Comparison of ENCODE assay signal across 8 cellular contexts in genomic region chr1:21149862-21150432, GRCh38. TPM values are rescaled to one million over a fixed set of nuclear protein-coding genes. Genes with fewer than 3 reads are reported as not detected.
A peak's percentile ranks its signal among the peaks of the same experiment; 100 is the strongest.
DNase-seq lines count a peak whose midpoint lies in the region; ATAC-seq lines count a peak whose summit lies in the region.

No MANE protein-coding gene starts in this region.

- H3K27me3 Mint-ChIP-seq in T-helper 17 cell: no peaks in the 10 kb centered on the region

- intact Hi-C loops in Right ventricle myocardium superior (cut with DNase I): no loop called here

- peak overlapping the region; percentile 11 for H3K27ac Mint-ChIP-seq in T-helper 17 cell

- peaks cover 5% of the 10 kb centered on the region for H3K4me1 Mint-ChIP-seq in T-helper 17 cell

- no peaks in the 10 kb centered on the region for H3K36me3 Mint-ChIP-seq in T-helper 17 cell (ENCODE audit: low read depth)

- no peak for ATAC-seq in T-helper 17 cell
- ATAC-seq in Right ventricle myocardium superior (ENCODE audit: poor library complexity): peak; percentile 75
- ATAC-seq in HG02763 (IDR thresholded peaks at IDR 0.05; ENCODE audit: unreplicated experiment): no peak
- no peak for ATAC-seq in GM18519 (IDR thresholded peaks at IDR 0.05; ENCODE audit: low FRiP score, unreplicated experiment)

- DNase-seq in ELR (ENCODE audit: low read depth) (peak; percentile 95), T-helper 17 cell (no peak), Right ventricle myocardium superior (no peak), putamen (ENCODE audit: low spot score) (peak; percentile 53), KG1 (lab: John Stamatoyannopoulos, UW) (no peak), NCI-H1694 treated with DMSO at 0.1 percent for 48 hours (lab: John Stamatoyannopoulos, UW) (no peak)

- H3K4me3 Mint-ChIP-seq in T-helper 17 cell: no peak overlapping the region

- no peaks in the 10 kb centered on the region for H3K9me3 ChIP-seq in T-helper 17 cell (ENCODE audit: control insufficient read depth, low read length, poor library complexity, severe bottlenecking)

RNA-seq across cellular contexts. Expression of gene EIF4G3, which starts 26.8 kb away (rescaled TPM):
- 10 to 100 TPM; 29.4 to 34.2 TPM for total RNA-seq in T-helper 17 cell
- 24.7 TPM for total RNA-seq in Right ventricle myocardium superior

Comparison
In these comparisons a context has a peak if more than half of its experiments do, and no peak if none do; other contexts are left out.
1. DNase-seq: peak in ELR (single experiment) and putamen (single experiment); none in T-helper 17 cell (0 of 3), Right ventricle myocardium superior (single experiment), KG1 (single experiment) and NCI-H1694 treated with DMSO at 0.1 percent for 48 hours (single experiment).